Comparison of ENCODE assay signal across 17 cellular contexts in genomic region chr16:69893086-69893485, GRCh38. TPM values are rescaled to one million over a fixed set of nuclear protein-coding genes. Genes with fewer than 3 reads are reported as not detected.
"Had no signal": no experiment of that assay in that cellular context is flagged by ENCODE, and none has a peak within 500 bp of the region (broad histone marks: within the 10 kb centered on the region; RNA-seq: fewer than 3 reads in every experiment).

No MANE protein-coding gene starts in this region.

- H3K27me3 Mint-ChIP-seq: activated CD4-positive, alpha-beta T cell treated with anti-CD3 and anti-CD28 coated beads, Interleukin-2, amount 10 ng/mL, durations not matched to agents 24 days and 14 days; activated naive CD4-positive, alpha-beta T cell treated with anti-CD3 and anti-CD28 coated beads, Interleukin-2, amount 50 U/mL, for 24 hours; effector memory CD8-positive, alpha-beta T cell; naive thymus-derived CD4-positive, alpha-beta T cell; T-cell had no signal

- H3K4me1 Mint-ChIP-seq: activated CD4-positive, alpha-beta T cell treated with anti-CD3 and anti-CD28 coated beads, Interleukin-2, amount 10 ng/mL, durations not matched to agents 24 days and 14 days; activated naive CD4-positive, alpha-beta T cell treated with anti-CD3 and anti-CD28 coated beads, Interleukin-2, amount 50 U/mL, for 24 hours had no signal

- ATAC-seq: effector memory CD8-positive, alpha-beta T cell; mucosa of descending colon; naive thymus-derived CD4-positive, alpha-beta T cell; T-cell had no signal

- H3K4me3 Mint-ChIP-seq: activated CD4-positive, alpha-beta T cell treated with anti-CD3 and anti-CD28 coated beads, Interleukin-2, amount 10 ng/mL, durations not matched to agents 24 days and 14 days; activated naive CD4-positive, alpha-beta T cell treated with anti-CD3 and anti-CD28 coated beads, Interleukin-2, amount 50 U/mL, for 24 hours; effector memory CD8-positive, alpha-beta T cell; naive thymus-derived CD4-positive, alpha-beta T cell; T-cell had no signal

- H3K9me3 Mint-ChIP-seq: activated CD4-positive, alpha-beta T cell treated with anti-CD3 and anti-CD28 coated beads, Interleukin-2, amount 10 ng/mL, durations not matched to agents 24 days and 14 days; activated naive CD4-positive, alpha-beta T cell treated with anti-CD3 and anti-CD28 coated beads, Interleukin-2, amount 50 U/mL, for 24 hours; effector memory CD8-positive, alpha-beta T cell; naive thymus-derived CD4-positive, alpha-beta T cell; T-cell had no signal

- DNase-seq: activated CD4-positive, alpha-beta T cell treated with anti-CD3 and anti-CD28 coated beads, Interleukin-2, amount 10 ng/mL, durations not matched to agents 24 days and 14 days; activated CD4-positive, CD25-positive, alpha-beta regulatory T cell; activated CD8-positive, alpha-beta memory T cell treated with anti-CD3 and anti-CD28 coated beads for 24 hours; activated CD8-positive, alpha-beta memory T cell treated with anti-CD3 and anti-CD28 coated beads, Interleukin-2, amount 50 U/mL, for 48 hours; activated effector memory CD4-positive, alpha-beta T cell treated with Interleukin-2 at 50 U/mL for 16 hours; activated T-cell treated with anti-CD3 and anti-CD28 coated beads, Interleukin-2, amount 50 U/mL, for 48 hours; adrenal gland; dermis blood vessel endothelial cell; effector memory CD8-positive, alpha-beta T cell; mesenchymal stem cell; mucosa of descending colon; naive thymus-derived CD4-positive, alpha-beta T cell; sigmoid colon; stimulated activated naive CD4-positive, alpha-beta T cell; T-cell; tibial artery had no signal

- H3K27ac Mint-ChIP-seq: activated CD4-positive, alpha-beta T cell treated with anti-CD3 and anti-CD28 coated beads, Interleukin-2, amount 10 ng/mL, durations not matched to agents 24 days and 14 days; activated naive CD4-positive, alpha-beta T cell treated with anti-CD3 and anti-CD28 coated beads, Interleukin-2, amount 50 U/mL, for 24 hours had no signal

RNA-seq across cellular contexts. Expression of gene CLEC18A, which starts 58.0 kb away (rescaled TPM):
- polyA plus RNA-seq: naive thymus-derived CD4-positive, alpha-beta T cell had no signal
